1 cellular context compared by ENCODE assay signal in genomic region chr20:62952373-62953166, GRCh38.
TF ChIP-seq lines count a peak whose summit lies in the region.

TSS of gene SLC17A9 (plus strand) at chr20:62952709. CDS start at chr20:62952831, 122 bp downstream.

TF ChIP-seq in HepG2, 621 proteins besides CTCF, POLR2A, EP300 and RAD21 (continued from another document and continues in another):
- TF ChIP-seq, protein P1, sequence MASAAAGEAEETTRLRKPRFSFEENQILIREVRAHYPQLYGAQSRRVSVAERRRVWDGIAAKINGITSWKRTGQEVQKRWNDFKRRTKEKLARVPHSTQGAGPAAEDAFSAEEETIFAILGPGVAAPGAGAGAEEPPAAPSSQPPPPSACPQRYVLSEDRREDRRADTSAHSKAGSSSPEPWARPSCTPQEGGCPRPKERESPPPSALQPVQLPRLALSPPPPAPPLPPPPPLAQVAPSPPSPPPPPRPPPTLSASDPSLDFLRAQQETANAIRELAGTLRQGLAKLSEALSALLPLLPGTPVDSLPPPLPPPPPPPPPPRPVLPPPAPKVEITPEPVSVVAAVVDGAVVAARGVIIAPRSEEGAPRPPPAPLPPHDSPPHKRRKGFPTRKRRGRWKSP (CRISPR knock-in tag; IDR thresholded peaks at IDR 0.05): peak; percentile 57; the same call in 1 of the 2 replicates
- TF ChIP-seq ESRRA (CRISPR knock-in tag; IDR thresholded peaks at IDR 0.05; ENCODE audit: low read depth): peak; percentile 16; the same call in 1 of the 2 replicates
- peak; percentile 36; the same call in 1 of the 2 replicates for TF ChIP-seq ZNF143 (CRISPR knock-in tag; IDR thresholded peaks at IDR 0.05)
- TF ChIP-seq CBX1 (IDR thresholded peaks at IDR 0.05; ENCODE audit: low read depth): peak; percentile 75
- peak; percentile 70; the same call in 1 of the 2 replicates for TF ChIP-seq ZNF296 (CRISPR knock-in tag; conservative IDR thresholded peaks at IDR 0.05)
- peak; percentile 85 for TF ChIP-seq ZBTB7A (CRISPR knock-in tag; IDR thresholded peaks at IDR 0.05)
- peak; percentile 92 for TF ChIP-seq ZIK1 (CRISPR knock-in tag; IDR thresholded peaks at IDR 0.05; ENCODE audit: borderline replicate concordance, low read depth)
- TF ChIP-seq ZNF547 (CRISPR knock-in tag; IDR thresholded peaks at IDR 0.05): peak; percentile 76; the same call in 1 of the 2 replicates
- peak; percentile 87; the same call in 1 of the 2 replicates for TF ChIP-seq ZNF564 (CRISPR knock-in tag; IDR thresholded peaks at IDR 0.05)
- peak; percentile 92 for TF ChIP-seq ZNF331 (CRISPR knock-in tag; IDR thresholded peaks at IDR 0.05)
- TF ChIP-seq ZNF746 (CRISPR knock-in tag; IDR thresholded peaks at IDR 0.05): peak; percentile 95
- TF ChIP-seq NFRKB (IDR thresholded peaks at IDR 0.05): no peak
- TF ChIP-seq SPEN (CRISPR knock-in tag; IDR thresholded peaks at IDR 0.05; ENCODE audit: low read depth): peak; percentile 94
- peak; percentile 78; the same call in 1 of the 2 replicates for TF ChIP-seq ZNF724P (CRISPR knock-in tag; IDR thresholded peaks at IDR 0.05; ENCODE audit: borderline replicate concordance)
- TF ChIP-seq, protein P2, sequence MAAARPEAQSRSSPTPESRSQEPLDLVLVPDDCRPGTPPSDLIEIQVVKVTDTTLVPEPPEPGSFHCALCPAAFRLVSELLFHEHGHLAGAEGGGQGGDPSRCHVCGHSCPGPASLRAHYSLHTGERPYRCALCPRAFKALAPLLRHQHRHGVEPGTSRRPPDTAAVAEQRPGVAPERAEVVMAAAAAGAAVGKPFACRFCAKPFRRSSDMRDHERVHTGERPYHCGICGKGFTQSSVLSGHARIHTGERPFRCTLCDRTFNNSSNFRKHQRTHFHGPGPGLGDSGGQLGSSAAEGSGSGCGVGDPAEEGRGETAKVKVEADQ (CRISPR knock-in tag; IDR thresholded peaks at IDR 0.05; ENCODE audit: borderline replicate concordance): peak; percentile 76
- peak; percentile 23; the same call in 1 of the 2 replicates for TF ChIP-seq ZFYVE20 (CRISPR knock-in tag; IDR thresholded peaks at IDR 0.05; ENCODE audit: borderline replicate concordance, low read depth)
- TF ChIP-seq TFDP2 (CRISPR knock-in tag; IDR thresholded peaks at IDR 0.05): peak; percentile 89
- TF ChIP-seq TFAP4 (IDR thresholded peaks at IDR 0.05; ENCODE audit: borderline replicate concordance, low read depth): peak; percentile 89; the same call in 1 of the 2 replicates
- TF ChIP-seq SRY (CRISPR knock-in tag; IDR thresholded peaks at IDR 0.05): peak; percentile 92
- TF ChIP-seq, protein P3, sequence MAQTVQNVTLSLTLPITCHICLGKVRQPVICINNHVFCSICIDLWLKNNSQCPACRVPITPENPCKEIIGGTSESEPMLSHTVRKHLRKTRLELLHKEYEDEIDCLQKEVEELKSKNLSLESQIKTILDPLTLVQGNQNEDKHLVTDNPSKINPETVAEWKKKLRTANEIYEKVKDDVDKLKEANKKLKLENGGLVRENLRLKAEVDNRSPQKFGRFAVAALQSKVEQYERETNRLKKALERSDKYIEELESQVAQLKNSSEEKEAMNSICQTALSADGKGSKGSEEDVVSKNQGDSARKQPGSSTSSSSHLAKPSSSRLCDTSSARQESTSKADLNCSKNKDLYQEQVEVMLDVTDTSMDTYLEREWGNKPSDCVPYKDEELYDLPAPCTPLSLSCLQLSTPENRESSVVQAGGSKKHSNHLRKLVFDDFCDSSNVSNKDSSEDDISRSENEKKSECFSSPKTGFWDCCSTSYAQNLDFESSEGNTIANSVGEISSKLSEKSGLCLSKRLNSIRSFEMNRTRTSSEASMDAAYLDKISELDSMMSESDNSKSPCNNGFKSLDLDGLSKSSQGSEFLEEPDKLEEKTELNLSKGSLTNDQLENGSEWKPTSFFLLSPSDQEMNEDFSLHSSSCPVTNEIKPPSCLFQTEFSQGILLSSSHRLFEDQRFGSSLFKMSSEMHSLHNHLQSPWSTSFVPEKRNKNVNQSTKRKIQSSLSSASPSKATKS (CRISPR knock-in tag; IDR thresholded peaks at IDR 0.05): no peak
- TF ChIP-seq ZNF543 (CRISPR knock-in tag; IDR thresholded peaks at IDR 0.05): peak; percentile 93
- TF ChIP-seq ZSCAN22 (CRISPR knock-in tag; IDR thresholded peaks at IDR 0.05): peak; percentile 73; the same call in 1 of the 2 replicates
- peak; percentile 89; the same call in 1 of the 2 replicates for TF ChIP-seq ZKSCAN8 (CRISPR knock-in tag; IDR thresholded peaks at IDR 0.05; ENCODE audit: borderline replicate concordance)
- peak; percentile 92 for TF ChIP-seq ZSCAN31 (CRISPR knock-in tag; IDR thresholded peaks at IDR 0.05; ENCODE audit: low read depth)
- TF ChIP-seq ZNF781 (CRISPR knock-in tag; IDR thresholded peaks at IDR 0.05; ENCODE audit: borderline replicate concordance, not compliant biosample characterization): peak; percentile 81
- TF ChIP-seq, protein P4, sequence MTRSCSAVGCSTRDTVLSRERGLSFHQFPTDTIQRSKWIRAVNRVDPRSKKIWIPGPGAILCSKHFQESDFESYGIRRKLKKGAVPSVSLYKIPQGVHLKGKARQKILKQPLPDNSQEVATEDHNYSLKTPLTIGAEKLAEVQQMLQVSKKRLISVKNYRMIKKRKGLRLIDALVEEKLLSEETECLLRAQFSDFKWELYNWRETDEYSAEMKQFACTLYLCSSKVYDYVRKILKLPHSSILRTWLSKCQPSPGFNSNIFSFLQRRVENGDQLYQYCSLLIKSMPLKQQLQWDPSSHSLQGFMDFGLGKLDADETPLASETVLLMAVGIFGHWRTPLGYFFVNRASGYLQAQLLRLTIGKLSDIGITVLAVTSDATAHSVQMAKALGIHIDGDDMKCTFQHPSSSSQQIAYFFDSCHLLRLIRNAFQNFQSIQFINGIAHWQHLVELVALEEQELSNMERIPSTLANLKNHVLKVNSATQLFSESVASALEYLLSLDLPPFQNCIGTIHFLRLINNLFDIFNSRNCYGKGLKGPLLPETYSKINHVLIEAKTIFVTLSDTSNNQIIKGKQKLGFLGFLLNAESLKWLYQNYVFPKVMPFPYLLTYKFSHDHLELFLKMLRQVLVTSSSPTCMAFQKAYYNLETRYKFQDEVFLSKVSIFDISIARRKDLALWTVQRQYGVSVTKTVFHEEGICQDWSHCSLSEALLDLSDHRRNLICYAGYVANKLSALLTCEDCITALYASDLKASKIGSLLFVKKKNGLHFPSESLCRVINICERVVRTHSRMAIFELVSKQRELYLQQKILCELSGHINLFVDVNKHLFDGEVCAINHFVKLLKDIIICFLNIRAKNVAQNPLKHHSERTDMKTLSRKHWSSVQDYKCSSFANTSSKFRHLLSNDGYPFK (CRISPR knock-in tag; IDR thresholded peaks at IDR 0.05; ENCODE audit: borderline replicate concordance): peak; percentile 48; the same call in 1 of the 2 replicates
- TF ChIP-seq HNF4G (IDR thresholded peaks at IDR 0.05; ENCODE audit: borderline replicate concordance, low read depth, low read length): peak; percentile 69
- peak; percentile 84 for TF ChIP-seq HNF4G (CRISPR knock-in tag; IDR thresholded peaks at IDR 0.05; ENCODE audit: borderline replicate concordance, low read depth)
- TF ChIP-seq SALL1 (CRISPR knock-in tag; IDR thresholded peaks at IDR 0.05): peak; percentile 91
- TF ChIP-seq ZNF235 (CRISPR knock-in tag; IDR thresholded peaks at IDR 0.05; ENCODE audit: borderline replicate concordance): peak; percentile 80; the same call in 1 of the 2 replicates
- peak; percentile 98 for TF ChIP-seq HDAC1 (CRISPR knock-in tag; IDR thresholded peaks at IDR 0.05)
- TF ChIP-seq HNRNPL (IDR thresholded peaks at IDR 0.05; ENCODE audit: low read depth, low read length): peak; percentile 96
- TF ChIP-seq DR1 (CRISPR knock-in tag; IDR thresholded peaks at IDR 0.05): peak; percentile 91
- TF ChIP-seq ATRX (CRISPR knock-in tag; IDR thresholded peaks at IDR 0.05; ENCODE audit: borderline replicate concordance): no peak
- TF ChIP-seq, protein P5, sequence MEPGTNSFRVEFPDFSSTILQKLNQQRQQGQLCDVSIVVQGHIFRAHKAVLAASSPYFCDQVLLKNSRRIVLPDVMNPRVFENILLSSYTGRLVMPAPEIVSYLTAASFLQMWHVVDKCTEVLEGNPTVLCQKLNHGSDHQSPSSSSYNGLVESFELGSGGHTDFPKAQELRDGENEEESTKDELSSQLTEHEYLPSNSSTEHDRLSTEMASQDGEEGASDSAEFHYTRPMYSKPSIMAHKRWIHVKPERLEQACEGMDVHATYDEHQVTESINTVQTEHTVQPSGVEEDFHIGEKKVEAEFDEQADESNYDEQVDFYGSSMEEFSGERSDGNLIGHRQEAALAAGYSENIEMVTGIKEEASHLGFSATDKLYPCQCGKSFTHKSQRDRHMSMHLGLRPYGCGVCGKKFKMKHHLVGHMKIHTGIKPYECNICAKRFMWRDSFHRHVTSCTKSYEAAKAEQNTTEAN (CRISPR knock-in tag; conservative IDR thresholded peaks at IDR 0.05): peak; percentile 78
- TF ChIP-seq, protein P6, sequence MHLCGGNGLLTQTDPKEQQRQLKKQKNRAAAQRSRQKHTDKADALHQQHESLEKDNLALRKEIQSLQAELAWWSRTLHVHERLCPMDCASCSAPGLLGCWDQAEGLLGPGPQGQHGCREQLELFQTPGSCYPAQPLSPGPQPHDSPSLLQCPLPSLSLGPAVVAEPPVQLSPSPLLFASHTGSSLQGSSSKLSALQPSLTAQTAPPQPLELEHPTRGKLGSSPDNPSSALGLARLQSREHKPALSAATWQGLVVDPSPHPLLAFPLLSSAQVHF (CRISPR knock-in tag; IDR thresholded peaks at IDR 0.05): no peak
- TF ChIP-seq, protein P7, sequence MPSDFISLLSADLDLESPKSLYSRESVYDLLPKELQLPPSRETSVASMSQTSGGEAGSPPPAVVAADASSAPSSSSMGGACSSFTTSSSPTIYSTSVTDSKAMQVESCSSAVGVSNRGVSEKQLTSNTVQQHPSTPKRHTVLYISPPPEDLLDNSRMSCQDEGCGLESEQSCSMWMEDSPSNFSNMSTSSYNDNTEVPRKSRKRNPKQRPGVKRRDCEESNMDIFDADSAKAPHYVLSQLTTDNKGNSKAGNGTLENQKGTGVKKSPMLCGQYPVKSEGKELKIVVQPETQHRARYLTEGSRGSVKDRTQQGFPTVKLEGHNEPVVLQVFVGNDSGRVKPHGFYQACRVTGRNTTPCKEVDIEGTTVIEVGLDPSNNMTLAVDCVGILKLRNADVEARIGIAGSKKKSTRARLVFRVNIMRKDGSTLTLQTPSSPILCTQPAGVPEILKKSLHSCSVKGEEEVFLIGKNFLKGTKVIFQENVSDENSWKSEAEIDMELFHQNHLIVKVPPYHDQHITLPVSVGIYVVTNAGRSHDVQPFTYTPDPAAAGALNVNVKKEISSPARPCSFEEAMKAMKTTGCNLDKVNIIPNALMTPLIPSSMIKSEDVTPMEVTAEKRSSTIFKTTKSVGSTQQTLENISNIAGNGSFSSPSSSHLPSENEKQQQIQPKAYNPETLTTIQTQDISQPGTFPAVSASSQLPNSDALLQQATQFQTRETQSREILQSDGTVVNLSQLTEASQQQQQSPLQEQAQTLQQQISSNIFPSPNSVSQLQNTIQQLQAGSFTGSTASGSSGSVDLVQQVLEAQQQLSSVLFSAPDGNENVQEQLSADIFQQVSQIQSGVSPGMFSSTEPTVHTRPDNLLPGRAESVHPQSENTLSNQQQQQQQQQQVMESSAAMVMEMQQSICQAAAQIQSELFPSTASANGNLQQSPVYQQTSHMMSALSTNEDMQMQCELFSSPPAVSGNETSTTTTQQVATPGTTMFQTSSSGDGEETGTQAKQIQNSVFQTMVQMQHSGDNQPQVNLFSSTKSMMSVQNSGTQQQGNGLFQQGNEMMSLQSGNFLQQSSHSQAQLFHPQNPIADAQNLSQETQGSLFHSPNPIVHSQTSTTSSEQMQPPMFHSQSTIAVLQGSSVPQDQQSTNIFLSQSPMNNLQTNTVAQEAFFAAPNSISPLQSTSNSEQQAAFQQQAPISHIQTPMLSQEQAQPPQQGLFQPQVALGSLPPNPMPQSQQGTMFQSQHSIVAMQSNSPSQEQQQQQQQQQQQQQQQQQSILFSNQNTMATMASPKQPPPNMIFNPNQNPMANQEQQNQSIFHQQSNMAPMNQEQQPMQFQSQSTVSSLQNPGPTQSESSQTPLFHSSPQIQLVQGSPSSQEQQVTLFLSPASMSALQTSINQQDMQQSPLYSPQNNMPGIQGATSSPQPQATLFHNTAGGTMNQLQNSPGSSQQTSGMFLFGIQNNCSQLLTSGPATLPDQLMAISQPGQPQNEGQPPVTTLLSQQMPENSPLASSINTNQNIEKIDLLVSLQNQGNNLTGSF (CRISPR knock-in tag; IDR thresholded peaks at IDR 0.05): no peak
- TF ChIP-seq ONECUT2 (CRISPR knock-in tag; IDR thresholded peaks at IDR 0.05): 0 out of 2 replicates have a peak, but pooled peaks have one; percentile 25
- peak; percentile 93 for TF ChIP-seq MEIS1 (CRISPR knock-in tag; IDR thresholded peaks at IDR 0.05; ENCODE audit: borderline replicate concordance)
- TF ChIP-seq, protein P8, sequence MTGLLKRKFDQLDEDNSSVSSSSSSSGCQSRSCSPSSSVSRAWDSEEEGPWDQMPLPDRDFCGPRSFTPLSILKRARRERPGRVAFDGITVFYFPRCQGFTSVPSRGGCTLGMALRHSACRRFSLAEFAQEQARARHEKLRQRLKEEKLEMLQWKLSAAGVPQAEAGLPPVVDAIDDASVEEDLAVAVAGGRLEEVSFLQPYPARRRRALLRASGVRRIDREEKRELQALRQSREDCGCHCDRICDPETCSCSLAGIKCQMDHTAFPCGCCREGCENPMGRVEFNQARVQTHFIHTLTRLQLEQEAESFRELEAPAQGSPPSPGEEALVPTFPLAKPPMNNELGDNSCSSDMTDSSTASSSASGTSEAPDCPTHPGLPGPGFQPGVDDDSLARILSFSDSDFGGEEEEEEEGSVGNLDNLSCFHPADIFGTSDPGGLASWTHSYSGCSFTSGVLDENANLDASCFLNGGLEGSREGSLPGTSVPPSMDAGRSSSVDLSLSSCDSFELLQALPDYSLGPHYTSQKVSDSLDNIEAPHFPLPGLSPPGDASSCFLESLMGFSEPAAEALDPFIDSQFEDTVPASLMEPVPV (CRISPR knock-in tag; IDR thresholded peaks at IDR 0.05): peak; percentile 88
- TF ChIP-seq SAP130 (CRISPR knock-in tag; IDR thresholded peaks at IDR 0.05; ENCODE audit: low read depth): peak; percentile 99
- TF ChIP-seq RAD51 (IDR thresholded peaks at IDR 0.05; ENCODE audit: borderline replicate concordance): no peak
